Comparison of ENCODE assay signal across 10 cellular contexts in the genomic region with DNA sequence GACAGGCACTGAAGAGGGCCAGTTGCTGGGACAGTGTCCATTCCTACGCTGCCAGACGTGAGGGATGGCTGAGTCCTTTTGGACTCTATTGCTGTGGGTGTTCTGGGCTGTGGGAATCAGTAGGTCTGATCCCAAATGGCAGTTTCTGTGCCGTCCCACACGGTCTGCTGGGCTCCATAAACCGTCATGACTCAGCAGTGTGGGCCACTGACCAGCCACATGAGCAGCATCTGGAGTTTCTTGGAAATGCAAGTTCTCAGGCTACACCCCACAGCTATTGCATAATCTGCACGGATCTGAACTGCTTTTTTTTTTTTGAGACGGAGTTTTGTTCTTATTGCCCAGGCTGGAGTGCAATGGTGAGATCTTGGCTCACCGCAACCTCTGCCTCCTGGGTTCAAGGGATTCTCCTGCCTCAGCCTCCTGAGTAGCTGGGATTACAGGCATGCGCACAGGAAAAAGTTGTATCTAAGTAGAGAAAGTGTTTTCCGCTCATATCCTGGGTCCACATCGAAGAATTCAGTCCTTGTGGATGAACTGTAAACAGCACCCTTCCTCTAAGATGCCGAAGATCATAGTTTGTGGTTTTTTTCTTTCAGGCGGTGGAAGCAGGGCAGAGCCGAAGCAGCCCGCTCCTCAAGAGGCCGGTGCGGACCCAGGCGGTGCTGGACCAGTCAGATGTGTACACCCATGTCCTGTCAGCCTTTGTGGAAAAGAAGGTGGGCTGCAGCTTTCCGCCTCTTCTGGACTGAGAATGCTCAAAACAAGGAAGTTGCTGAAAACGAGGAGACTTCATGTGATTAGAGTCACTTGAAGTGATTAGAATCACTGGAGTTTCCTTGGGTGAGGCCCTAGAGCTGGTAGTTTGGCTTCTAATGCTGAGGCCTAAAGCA. TPM values are rescaled to one million over a fixed set of nuclear protein-coding genes. Genes with fewer than 3 reads are reported as not detected.
DNase-seq lines count a peak whose midpoint lies in the region; ATAC-seq and TF ChIP-seq lines count a peak whose summit lies in the region.
"Had no signal": no experiment of that assay in that cellular context is flagged by ENCODE, and none has a peak within 500 bp of the region (broad histone marks: within the 10 kb centered on the region; RNA-seq: fewer than 3 reads in every experiment).

No MANE protein-coding gene starts in this region.

- H3K4me3 ChIP-seq in BLaER1 (no peak overlapping the region), stomach (no peak overlapping the region)
- H3K4me3 ChIP-seq in naive thymus-derived CD4-positive, alpha-beta T cell (ENCODE audit: low read length) = no peak overlapping the region

- H3K4me1 Mint-ChIP-seq in endothelial cell (ENCODE audit: unreplicated experiment) = no peaks in the 10 kb centered on the region
- H3K4me1 Mint-ChIP-seq in naive thymus-derived CD4-positive, alpha-beta T cell = peaks cover 0 to 9% (median 0%) of the 10 kb centered on the region in 7 donors

- TF ChIP-seq CTCF in endothelial cell (IDR thresholded peaks at IDR 0.05; ENCODE audit: unreplicated experiment) (no peak), stomach (IDR thresholded peaks at IDR 0.05) (no peak)

- H3K36me3 Mint-ChIP-seq in endothelial cell (ENCODE audit: low read depth, unreplicated experiment) = peaks cover 48% of the 10 kb centered on the region
- peaks cover 12 to 56% (median 30%) of the 10 kb centered on the region in 5 donors for H3K36me3 Mint-ChIP-seq in naive thymus-derived CD4-positive, alpha-beta T cell

- intact Hi-C loops in naive thymus-derived CD4-positive, alpha-beta T cell (cut with micrococcal nuclease) = no loop called here
- intact Hi-C loops in stomach (cut with DNase I; ENCODE audit: low total_unique reads) = no loop called here

- H3K27me3 ChIP-seq in BLaER1 (no peaks in the 10 kb centered on the region), stomach (no peaks in the 10 kb centered on the region)
- H3K27me3 ChIP-seq in naive thymus-derived CD4-positive, alpha-beta T cell (ENCODE audit: control insufficient read depth in 2 of 2, insufficient read depth in 2 of 2, low read length in 2 of 2) = no peaks in the 10 kb centered on the region

- CTCF ChIA-PET in naive thymus-derived CD4-positive, alpha-beta T cell (lab: Charles Lee) = interaction anchor here (0.6 to 1.4 kb wide), 2 partner anchors 13 to 93 kb away, joined by 3 read pairs; no protein-coding TSS in a partner anchor

- H3K27ac ChIP-seq in BLaER1 = peak overlapping the region; percentile 63
- no peak overlapping the region for H3K27ac ChIP-seq in naive thymus-derived CD4-positive, alpha-beta T cell (ENCODE audit: low read depth, low read length)
- H3K27ac ChIP-seq in stomach = peak overlapping the region in 2 of 5 donors; percentile 24

- no peaks in the 10 kb centered on the region for H3K27me3 Mint-ChIP-seq in endothelial cell (ENCODE audit: unreplicated experiment)
- H3K27me3 Mint-ChIP-seq in naive thymus-derived CD4-positive, alpha-beta T cell = no peaks in the 10 kb centered on the region

- no peak for ATAC-seq in naive thymus-derived CD4-positive, alpha-beta T cell
- ATAC-seq in GM19455 (IDR thresholded peaks at IDR 0.05; ENCODE audit: unreplicated experiment) = no peak

- H3K36me3 ChIP-seq in BLaER1 (peaks cover 99% of the 10 kb centered on the region), stomach (peaks cover 88 to 100% (median 100%) of the 10 kb centered on the region in 4 donors)
- H3K36me3 ChIP-seq in naive thymus-derived CD4-positive, alpha-beta T cell (ENCODE audit: control insufficient read depth in 2 of 3, insufficient read depth in 3 of 3, low read length in 3 of 3) = peaks cover 26 to 94% (median 45%) of the 10 kb centered on the region in 3 experiments

- no peaks in the 10 kb centered on the region for H3K9me3 Mint-ChIP-seq in endothelial cell (ENCODE audit: unreplicated experiment)
- no peaks in the 10 kb centered on the region for H3K9me3 Mint-ChIP-seq in naive thymus-derived CD4-positive, alpha-beta T cell

- H3K9ac ChIP-seq in BLaER1 = peak overlapping the region; percentile 11; the same call in 1 of the 2 replicates

- WGBS in stomach, 5 donors = 83 to 84% (median 84%) methylated on average over 20 of the region's 20 CpGs

- no peak overlapping the region for H3K27ac Mint-ChIP-seq in endothelial cell (ENCODE audit: unreplicated experiment)
- peak overlapping the region in 5 of 9 donors; percentile 28 to 75 (median 47) for H3K27ac Mint-ChIP-seq in naive thymus-derived CD4-positive, alpha-beta T cell

- POLR2A ChIA-PET in naive thymus-derived CD4-positive, alpha-beta T cell (lab: Charles Lee) = no interaction called here

- DNase-seq in MV-4-11 (lab: John Stamatoyannopoulos, UW) (peak; percentile 91), endothelial cell (ENCODE audit: low spot score) (no peak), NCI-H446 (lab: John Stamatoyannopoulos, UW) (no peak), stomach (no peak), T-helper 1 cell (no peak)
- DNase-seq in naive thymus-derived CD4-positive, alpha-beta T cell = no peak
- DNase-seq: activated CD4-positive, alpha-beta T cell treated with anti-CD3 and anti-CD28 coated beads, Interleukin-2, amount 50 U/mL, for 4 hours; NCI-H2081 had no signal

- H3K4me1 ChIP-seq in BLaER1 (peaks cover 44% of the 10 kb centered on the region), stomach (no peaks in the 10 kb centered on the region)
- H3K4me1 ChIP-seq in naive thymus-derived CD4-positive, alpha-beta T cell (ENCODE audit: control insufficient read depth in 2 of 2, insufficient read depth in 2 of 2, low read length in 2 of 2) = no peaks in the 10 kb centered on the region

- TF ChIP-seq POLR2A in stomach (IDR thresholded peaks at IDR 0.05) = no peak

- peak overlapping the region; percentile 11 for H3K4me3 Mint-ChIP-seq in endothelial cell (ENCODE audit: unreplicated experiment)
- H3K4me3 Mint-ChIP-seq in naive thymus-derived CD4-positive, alpha-beta T cell = no peak overlapping the region

- H4K20me1 ChIP-seq in BLaER1 = no peaks in the 10 kb centered on the region

- peaks cover 8% of the 10 kb centered on the region; the same call in 1 of the 2 replicates for H3K9me3 ChIP-seq in BLaER1
- no peaks in the 10 kb centered on the region for H3K9me3 ChIP-seq in naive thymus-derived CD4-positive, alpha-beta T cell (ENCODE audit: control insufficient read depth in 2 of 3, low read length in 3 of 3)
- H3K9me3 ChIP-seq in stomach = no peaks in the 10 kb centered on the region

- peak overlapping the region; percentile 77 for H3K4me2 ChIP-seq in BLaER1

- no peak for TF ChIP-seq EP300 in stomach (IDR thresholded peaks at IDR 0.05)

RNA-seq across cellular contexts. Expression of gene RMC1, which starts 25.5 kb away (rescaled TPM):
- 11.7 TPM for total RNA-seq in endothelial cell (ENCODE audit: unreplicated experiment)
- 10 to 100 TPM; 45.7 to 59.7 (median 50.0) TPM for total RNA-seq in naive thymus-derived CD4-positive, alpha-beta T cell
- 10 to 100 TPM; 23.1 to 39.9 TPM for polyA plus RNA-seq in naive thymus-derived CD4-positive, alpha-beta T cell
- total RNA-seq in stomach = 10 to 100 TPM in 4 of 5 donors, under 1 TPM in 1; 0.87 to 39.5 (median 25.7) TPM
- 10 to 100 TPM; 29.2 to 41.2 (median 35.6) TPM for polyA plus RNA-seq in stomach

RNA-seq across cellular contexts. Expression of gene NPC1, which starts 57.5 kb away (rescaled TPM):
- total RNA-seq in endothelial cell (ENCODE audit: unreplicated experiment) (24.1 TPM), stomach (100 to 1,000 TPM in 1 of 5 donors, 10 to 100 TPM in 4; 58.0 to 219 (median 61.7) TPM)
- 10 to 100 TPM; 29.2 to 49.3 (median 31.4) TPM for total RNA-seq in naive thymus-derived CD4-positive, alpha-beta T cell
- 1 to 10 TPM; 4.6 to 9.7 TPM for polyA plus RNA-seq in naive thymus-derived CD4-positive, alpha-beta T cell
- 10 to 100 TPM in 2 of 3 donors, 1 to 10 TPM in 1; 7.6 to 20.0 (median 11.9) TPM for polyA plus RNA-seq in stomach
